Comparison of ENCODE assay signal across 1 cellular context in the genomic region with DNA sequence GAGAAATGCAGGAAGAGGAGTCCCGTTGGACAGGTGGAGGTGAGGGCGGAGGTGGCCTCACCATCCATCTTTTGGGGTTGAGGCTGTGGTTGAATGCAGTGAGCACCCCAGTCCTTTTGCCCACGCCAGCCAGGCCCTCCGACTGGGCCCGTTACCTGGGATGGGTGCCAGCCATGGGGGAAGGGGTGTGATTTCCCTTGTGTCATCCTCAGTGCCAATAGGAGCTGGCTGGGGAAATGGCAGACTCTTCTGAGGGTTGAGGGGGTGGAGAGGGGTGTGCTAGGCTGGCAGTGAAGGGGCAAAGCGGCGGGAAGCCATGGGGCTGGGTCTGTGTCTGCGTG.
TF ChIP-seq lines count a peak whose summit lies in the region.

No MANE protein-coding gene starts in this region.

TF ChIP-seq in endothelial cell of umbilical vein, 7 proteins besides CTCF, POLR2A, EP300 and RAD21:
- TF ChIP-seq FOS (IDR thresholded peaks at IDR 0.05; ENCODE audit: borderline replicate concordance, insufficient read depth, low read length) (no peak), MYC (IDR thresholded peaks at IDR 0.05; ENCODE audit: low read depth, low read length) (no peak), JUN (IDR thresholded peaks at IDR 0.05; ENCODE audit: borderline replicate concordance, insufficient read depth, insufficient read length, low read depth) (no peak), GATA2 (IDR thresholded peaks at IDR 0.05; ENCODE audit: insufficient read depth, insufficient read length, low read depth, low read length) (no peak), EZH2 (IDR thresholded peaks at IDR 0.05; ENCODE audit: borderline replicate concordance, low read depth, low read length, severe bottlenecking) (no peak), POLR2AphosphoS5 (IDR thresholded peaks at IDR 0.05; ENCODE audit: insufficient read depth, low read depth, low read length) (no peak)
- TF ChIP-seq, protein P1, sequence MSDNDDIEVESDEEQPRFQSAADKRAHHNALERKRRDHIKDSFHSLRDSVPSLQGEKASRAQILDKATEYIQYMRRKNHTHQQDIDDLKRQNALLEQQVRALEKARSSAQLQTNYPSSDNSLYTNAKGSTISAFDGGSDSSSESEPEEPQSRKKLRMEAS (IDR thresholded peaks at IDR 0.05; ENCODE audit: insufficient read depth, insufficient read length), result no peak
